14 cellular contexts compared by ENCODE assay signal in the genomic region with DNA sequence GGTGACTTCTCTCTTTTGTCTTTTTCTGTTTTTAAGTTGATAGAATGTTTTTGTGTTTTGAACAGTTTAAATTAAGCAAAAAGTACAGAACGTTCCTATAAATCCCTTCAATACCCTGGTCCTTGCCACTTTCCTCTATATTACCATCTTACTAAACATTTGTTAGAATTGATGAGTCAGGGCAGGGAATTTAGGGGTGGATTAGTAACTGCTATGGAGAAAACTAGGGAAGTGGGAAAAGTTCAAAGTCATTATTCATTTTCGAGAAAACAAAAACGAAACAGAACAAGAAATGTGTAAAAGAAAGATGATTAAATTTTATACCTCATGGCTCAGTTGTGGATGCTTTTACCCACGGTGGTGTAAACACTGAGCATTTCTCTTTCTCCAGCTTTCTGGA.
DNase-seq lines count a peak whose midpoint lies in the region; ATAC-seq, FAIRE-seq and TF ChIP-seq lines count a peak whose summit lies in the region.
"Had no signal": no experiment of that assay in that cellular context is flagged by ENCODE, and none has a peak within 500 bp of the region (broad histone marks: within the 10 kb centered on the region; RNA-seq: fewer than 3 reads in every experiment).

No MANE protein-coding gene starts in this region.

- H3K36me3 Mint-ChIP-seq in astrocyte (ENCODE audit: low read depth, unreplicated experiment) = no peaks in the 10 kb centered on the region
- H3K36me3 Mint-ChIP-seq: CD14-positive monocyte, WTC11 had no signal

- no peak overlapping the region for H3K4ac ChIP-seq in mesenchymal stem cell (ENCODE audit: low read depth in 1 of 2, low read length in 2 of 2)

- H4K8ac ChIP-seq in mesenchymal stem cell (ENCODE audit: low read length) = no peak overlapping the region

- H3K27ac ChIP-seq in astrocyte (ENCODE audit: low read depth, low read length) (peak overlapping the region; percentile 78), mesenchymal stem cell (ENCODE audit: low read length, poor library complexity, severe bottlenecking) (no peak overlapping the region), hepatocyte (no peak overlapping the region)

- H3K27me3 Mint-ChIP-seq in astrocyte (ENCODE audit: low read depth, unreplicated experiment) = peaks cover 5% of the 10 kb centered on the region

- H3K27me3 ChIP-seq in BJ (ENCODE audit: control insufficient read depth, insufficient read depth, low read length) = no peaks in the 10 kb centered on the region; the same call in 1 of the 2 replicates
- no peaks in the 10 kb centered on the region for H3K27me3 ChIP-seq in astrocyte (ENCODE audit: insufficient read depth, low read length)
- peaks cover 0 to 17% of the 10 kb centered on the region in 2 experiments for H3K27me3 ChIP-seq in mesenchymal stem cell (ENCODE audit: control insufficient read depth in 1 of 2, insufficient read depth in 1 of 2, low read length in 2 of 2)
- no peaks in the 10 kb centered on the region for H3K27me3 ChIP-seq in hepatocyte

- H2AK5ac ChIP-seq in mesenchymal stem cell (ENCODE audit: low read length, severe bottlenecking) = no peak overlapping the region

- no peak overlapping the region for H4K91ac ChIP-seq in mesenchymal stem cell (ENCODE audit: low read length)

- DNase-seq in BJ (ENCODE audit: low read depth) (no peak), HS-5 (ENCODE audit: low read depth) (peak; percentile 94), astrocyte (ENCODE audit: low read depth) (peak; percentile 89), mesenchymal stem cell (peak; percentile 67), hepatocyte (ENCODE audit: low spot score) (no peak), activated gamma-delta T cell treated with Interleukin-2 at 50 U/mL for 16 hours (no peak)
- DNase-seq: activated naive CD4-positive, alpha-beta T cell treated with anti-CD3 and anti-CD28 coated beads for 36 hours; kidney; NCI-H2171 had no signal

- H3K4me1 ChIP-seq in astrocyte (ENCODE audit: insufficient read depth, low read length) (peaks cover 14% of the 10 kb centered on the region), mesenchymal stem cell (ENCODE audit: control insufficient read depth, insufficient read depth, low read depth, low read length) (peaks cover 9% of the 10 kb centered on the region), hepatocyte (ENCODE audit: insufficient read depth) (no peaks in the 10 kb centered on the region)

- CTCF ChIA-PET in BJ (lab: Yijun Ruan, JAX) = interaction anchor here (1.7 kb wide), 1 partner anchor 9 kb away, joined by 3 read pairs; no protein-coding TSS in a partner anchor

- no peak for FAIRE-seq in astrocyte (lab: Jason Lieb, UNC)
- FAIRE-seq: G401.6, kidney had no signal

- peak overlapping the region; percentile 72 for H3K4me2 ChIP-seq in astrocyte (ENCODE audit: low read length)
- no peak overlapping the region for H3K4me2 ChIP-seq in mesenchymal stem cell (ENCODE audit: low read length, poor library complexity, severe bottlenecking)
- no peak overlapping the region for H3K4me2 ChIP-seq in hepatocyte

- no peaks in the 10 kb centered on the region for H3K9me3 Mint-ChIP-seq in astrocyte (ENCODE audit: unreplicated experiment)
- H3K9me3 Mint-ChIP-seq: activated naive CD4-positive, alpha-beta T cell treated with anti-CD3 and anti-CD28 coated beads for 36 hours had no signal

- no peak overlapping the region for H3K18ac ChIP-seq in mesenchymal stem cell (ENCODE audit: low read depth in 1 of 2, low read length in 2 of 2)

- TF ChIP-seq CTCF in BJ (IDR thresholded peaks at IDR 0.05; ENCODE audit: insufficient read depth, low read depth, low read length) = no peak
- TF ChIP-seq CTCF in astrocyte (IDR thresholded peaks at IDR 0.05; ENCODE audit: insufficient read depth, low read depth, low read length) = no peak
- TF ChIP-seq CTCF in hepatocyte (IDR thresholded peaks at IDR 0.05; ENCODE audit: poor library complexity) = no peak

- H3K9me2 ChIP-seq in hepatocyte (replicated peaks; ENCODE audit: insufficient read depth) = no peaks in the 10 kb centered on the region

- H2BK120ac ChIP-seq in mesenchymal stem cell (ENCODE audit: low read depth, low read length) = no peak overlapping the region

- H3K14ac ChIP-seq in mesenchymal stem cell (ENCODE audit: low read length in 2 of 2) = no peak overlapping the region

- H2BK5ac ChIP-seq in mesenchymal stem cell (ENCODE audit: low read depth, low read length, poor library complexity, severe bottlenecking) = no peak overlapping the region

- H3K79me2 ChIP-seq in astrocyte (ENCODE audit: insufficient read depth, low read length) (no peaks in the 10 kb centered on the region), hepatocyte (no peaks in the 10 kb centered on the region)

- no peaks in the 10 kb centered on the region for H3K79me1 ChIP-seq in mesenchymal stem cell (replicated peaks; ENCODE audit: low read length, poor library complexity, severe bottlenecking)

- H2BK12ac ChIP-seq in mesenchymal stem cell (ENCODE audit: low read length in 2 of 2) = no peak overlapping the region

- H3K9me3 ChIP-seq in astrocyte (ENCODE audit: insufficient read depth, low read depth, low read length) (no peaks in the 10 kb centered on the region), mesenchymal stem cell (ENCODE audit: control insufficient read depth, low read length) (no peaks in the 10 kb centered on the region), hepatocyte (ENCODE audit: low read depth) (no peaks in the 10 kb centered on the region)

- POLR2A ChIA-PET in BJ (lab: Charles Lee) = no interaction called here

- no peak overlapping the region for H3K27ac Mint-ChIP-seq in astrocyte (ENCODE audit: unreplicated experiment)
- H3K27ac Mint-ChIP-seq: activated naive CD4-positive, alpha-beta T cell treated with anti-CD3 and anti-CD28 coated beads for 36 hours; WTC11 had no signal

- H3K4me3 ChIP-seq in BJ (ENCODE audit: low read depth, low read length) (peak overlapping the region; percentile 43), astrocyte (ENCODE audit: insufficient read depth, low read depth, low read length) (no peak overlapping the region), mesenchymal stem cell (ENCODE audit: insufficient read depth in 1 of 2, low read depth in 1 of 2, low read length in 2 of 2) (peak overlapping the region in 1 of 2 experiments; percentile 52), hepatocyte (no peak overlapping the region)

- peaks cover 5% of the 10 kb centered on the region for H3K4me1 Mint-ChIP-seq in astrocyte (ENCODE audit: low read depth, unreplicated experiment)

- ATAC-seq in HG02981 (IDR thresholded peaks at IDR 0.05; ENCODE audit: unreplicated experiment) (no peak), GM21447 (IDR thresholded peaks at IDR 0.05; ENCODE audit: unreplicated experiment) (no peak)

- no peak overlapping the region for H3K23ac ChIP-seq in mesenchymal stem cell (ENCODE audit: low read length in 2 of 2)

- H3K36me3 ChIP-seq in BJ (ENCODE audit: control insufficient read depth, insufficient read depth, low read length) (no peaks in the 10 kb centered on the region), astrocyte (ENCODE audit: insufficient read depth, low read length) (no peaks in the 10 kb centered on the region), mesenchymal stem cell (ENCODE audit: control insufficient read depth in 1 of 2, insufficient read depth in 2 of 2, low read depth in 1 of 2, low read length in 2 of 2) (no peaks in the 10 kb centered on the region), hepatocyte (replicated peaks; ENCODE audit: insufficient read depth, low read depth) (no peaks in the 10 kb centered on the region)

- H2AFZ ChIP-seq in astrocyte (ENCODE audit: low read depth, low read length) = no peak overlapping the region
- no peak overlapping the region for H2AFZ ChIP-seq in mesenchymal stem cell (ENCODE audit: low read depth, low read length)
- H2AFZ ChIP-seq in hepatocyte = no peak overlapping the region

- no peak overlapping the region for H3K4me3 Mint-ChIP-seq in astrocyte (ENCODE audit: unreplicated experiment)
- H3K4me3 Mint-ChIP-seq: activated naive CD4-positive, alpha-beta T cell treated with anti-CD3 and anti-CD28 coated beads for 36 hours; CD14-positive monocyte; WTC11 had no signal

- H3K9ac ChIP-seq in astrocyte (ENCODE audit: low read length) = peak overlapping the region; percentile 74
- H3K9ac ChIP-seq in mesenchymal stem cell (ENCODE audit: low read length) = peak overlapping the region; percentile 61

- H4K20me1 ChIP-seq in astrocyte (ENCODE audit: insufficient read depth, low read length) (no peaks in the 10 kb centered on the region), hepatocyte (ENCODE audit: insufficient read depth, poor library complexity, severe bottlenecking) (no peaks in the 10 kb centered on the region)

- no CpG with 5 or more reads among the region's 4 CpGs for WGBS in mesenchymal stem cell
- WGBS in hepatocyte (ENCODE audit: low lambda C conversion rate, missing lambda C conversion rate) = 67% methylated on average over 4 of the region's 4 CpGs

- H2BK15ac ChIP-seq in mesenchymal stem cell (ENCODE audit: low read depth, poor library complexity, severe bottlenecking) = no peak overlapping the region

Comparison
In these comparisons a context has a peak if more than half of its experiments do, and no peak if none do; other contexts are left out.
1. DNase-seq: peak in HS-5 (single experiment), astrocyte (single experiment) and mesenchymal stem cell (single experiment); none in BJ (single experiment), hepatocyte (single experiment) and activated gamma-delta T cell treated with Interleukin-2 at 50 U/mL for 16 hours (single experiment).